ENCODE assay signal across 25 cellular contexts in the genomic region with DNA sequence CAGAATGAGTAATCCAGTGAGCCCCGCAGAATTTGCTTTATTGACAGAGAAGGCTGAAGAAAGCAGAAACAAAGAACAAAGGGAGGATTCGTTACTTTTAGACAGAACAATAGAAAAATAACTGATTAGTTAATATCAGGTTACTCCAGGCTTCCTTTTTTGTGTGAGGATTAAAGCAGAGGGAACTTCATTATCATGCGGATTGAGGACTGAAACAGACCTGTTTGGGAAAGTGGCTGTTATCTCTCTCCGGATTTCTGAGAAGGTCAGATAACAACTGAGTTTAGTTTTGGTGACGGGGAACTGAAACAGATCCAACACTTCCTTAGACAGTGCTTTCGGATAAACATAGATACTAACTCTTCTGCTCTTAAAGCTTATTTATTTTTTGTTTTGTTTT.
"Had no signal": no experiment of that assay in that cellular context is flagged by ENCODE, and none has a peak within 500 bp of the region (broad histone marks: within the 10 kb centered on the region; RNA-seq: fewer than 3 reads in every experiment).

No MANE protein-coding gene starts in this region.

- ATAC-seq: gastroesophageal sphincter; natural killer cell; sciatic nerve; stimulated activated memory B cell treated with anti-CD40 and anti-IgM and Interleukin-4, amounts not matched to agents 10 μg/mL and 1 μg/mL and 100 μg/mL, for 72 hours had no signal

- H3K27ac ChIP-seq: adrenal gland, ascending aorta, brain microvascular endothelial cell, esophagus squamous epithelium, gastroesophageal sphincter, stomach, suprapubic skin, transverse colon had no signal

- H3K36me3 ChIP-seq: adrenal gland, ascending aorta, brain microvascular endothelial cell, esophagus squamous epithelium, gastroesophageal sphincter, stomach, suprapubic skin, transverse colon had no signal

- H3K4me1 Mint-ChIP-seq: natural killer cell; stimulated activated memory B cell treated with anti-CD40 and anti-IgM and Interleukin-4, amounts not matched to agents 10 μg/mL and 1 μg/mL and 100 μg/mL, for 72 hours had no signal

- H3K4me1 ChIP-seq: ascending aorta, esophagus squamous epithelium, gastroesophageal sphincter, stomach, suprapubic skin had no signal

- H3K9me3 Mint-ChIP-seq: natural killer cell had no signal

- H3K36me3 Mint-ChIP-seq: activated naive CD8-positive, alpha-beta T cell; natural killer cell; stimulated activated memory B cell treated with anti-CD40 and anti-IgM and Interleukin-4, amounts not matched to agents 10 μg/mL and 1 μg/mL and 100 μg/mL, for 72 hours had no signal

- H3K27me3 ChIP-seq: ascending aorta, brain microvascular endothelial cell, suprapubic skin, transverse colon had no signal

- H3K27ac Mint-ChIP-seq: activated naive CD8-positive, alpha-beta T cell; natural killer cell; stimulated activated memory B cell treated with anti-CD40 and anti-IgM and Interleukin-4, amounts not matched to agents 10 μg/mL and 1 μg/mL and 100 μg/mL, for 72 hours had no signal

- DNase-seq: activated gamma-delta T cell treated with Interleukin-2 at 50 U/mL for 16 hours; activated T-cell treated with anti-CD3 and anti-CD28 coated beads, Interleukin-2, amount 50 U/mL, for 1 hour; brain microvascular endothelial cell; caudate nucleus; dermis blood vessel endothelial cell; effector memory CD4-positive, alpha-beta T cell; esophagus squamous epithelium; head of caudate nucleus; hypothalamus; kidney; midbrain; natural killer cell; posterior cingulate gyrus; small intestine; stimulated activated CD4-positive, alpha-beta T cell treated with anti-CD3 and anti-CD28 coated beads, Interleukin-15, amount 100 ng/mL, for 24 hours; stomach; transverse colon had no signal

- H3K4me3 Mint-ChIP-seq: activated naive CD8-positive, alpha-beta T cell; natural killer cell; stimulated activated memory B cell treated with anti-CD40 and anti-IgM and Interleukin-4, amounts not matched to agents 10 μg/mL and 1 μg/mL and 100 μg/mL, for 72 hours had no signal

- H3K4me3 ChIP-seq: adrenal gland, ascending aorta, esophagus squamous epithelium, gastroesophageal sphincter, lung, stomach, suprapubic skin, transverse colon had no signal

- H3K27me3 Mint-ChIP-seq: stimulated activated memory B cell treated with anti-CD40 and anti-IgM and Interleukin-4, amounts not matched to agents 10 μg/mL and 1 μg/mL and 100 μg/mL, for 72 hours had no signal
